In genomic region chr10:6924166-6924565, GRCh38 we compare ENCODE assay signal across 16 cellular contexts.
DNase-seq lines count a peak whose midpoint lies in the region; ATAC-seq and TF ChIP-seq lines count a peak whose summit lies in the region.
"Had no signal": no experiment of that assay in that cellular context is flagged by ENCODE, and none has a peak within 500 bp of the region (broad histone marks: within the 10 kb centered on the region; RNA-seq: fewer than 3 reads in every experiment).

No MANE protein-coding gene starts in this region.

- H3K27ac ChIP-seq in mammary epithelial cell (ENCODE audit: insufficient read depth, low read depth, low read length) (no peak overlapping the region), trophoblast cell (ENCODE audit: low read depth, low read length) (no peak overlapping the region)

- H3K9me3 ChIP-seq in mammary epithelial cell (replicated peaks; ENCODE audit: insufficient read depth, low read length) (no peaks in the 10 kb centered on the region), trophoblast cell (ENCODE audit: insufficient read depth, low read depth, low read length) (peaks cover 3% of the 10 kb centered on the region)
- H3K9me3 ChIP-seq: HAP-1, heart right ventricle had no signal

- H2BK12ac ChIP-seq in trophoblast cell (ENCODE audit: low read length), result no peak overlapping the region

- CTCF ChIA-PET in mammary epithelial cell (lab: Charles Lee; ENCODE audit: low non-redundant PET), result no interaction called here

- TF ChIP-seq CTCF in NB4 (IDR thresholded peaks at IDR 0.05; ENCODE audit: low read depth, low read length) (no peak), mammary epithelial cell (conservative IDR thresholded peaks at IDR 0.05 in 1 of 2, IDR thresholded peaks at IDR 0.05 in 1 of 2; ENCODE audit: extremely low read depth in 1 of 2, insufficient read depth in 1 of 2, low read depth in 1 of 2, low read length in 2 of 2) (no peak), endothelial cell (IDR thresholded peaks at IDR 0.05; ENCODE audit: unreplicated experiment) (no peak)

- H4K8ac ChIP-seq in trophoblast cell (ENCODE audit: low read depth, low read length), result no peak overlapping the region

- H3K9me3 Mint-ChIP-seq in effector memory CD8-positive, alpha-beta T cell, result no peaks in the 10 kb centered on the region
- no peaks in the 10 kb centered on the region for H3K9me3 Mint-ChIP-seq in endothelial cell (ENCODE audit: unreplicated experiment)
- H3K9me3 Mint-ChIP-seq: activated T-helper 17 cell treated with anti-CD3 and anti-CD28 coated beads, Interleukin-2, amount 50 U/mL, for 72 hours; CD8-positive, alpha-beta memory T cell; type B pancreatic cell had no signal

- in situ Hi-C loops in mammary epithelial cell (cut with MboI; ENCODE audit: low sequenced_read_pairs in 2 of 2), result no loop called here

- intact Hi-C loops in mammary epithelial cell (cut with micrococcal nuclease), result loop anchor here (5.0 kb wide), 1 partner anchor 198 kb away; no protein-coding TSS in a partner anchor

- H2AFZ ChIP-seq in mammary epithelial cell (ENCODE audit: low read depth, low read length) (no peak overlapping the region), trophoblast cell (ENCODE audit: insufficient read depth, low read length, poor library complexity) (no peak overlapping the region)

- dilution Hi-C loops in mammary epithelial cell (cut with HindIII; ENCODE audit: low sequenced_read_pairs), result no loop called here

- H3K4me3 ChIP-seq in NB4 (ENCODE audit: low read depth, low read length), result no peak overlapping the region
- H3K4me3 ChIP-seq in mammary epithelial cell (replicated peaks in 1 of 3; ENCODE audit: insufficient read depth in 1 of 3, low read depth in 2 of 3, low read length in 3 of 3), result no peak overlapping the region
- H3K4me3 ChIP-seq in trophoblast cell (ENCODE audit: low read depth, low read length), result no peak overlapping the region
- H3K4me3 ChIP-seq: HAP-1, heart right ventricle had no signal

- H3K4ac ChIP-seq in trophoblast cell (ENCODE audit: low read depth, low read length), result no peak overlapping the region

- no peak overlapping the region for H2AK5ac ChIP-seq in trophoblast cell (ENCODE audit: low read length)

- DNase-seq in EH (ENCODE audit: low read depth), result peak; percentile 61
- DNase-seq in NB4 (ENCODE audit: low read depth), result peak; percentile 27
- DNase-seq in mammary epithelial cell, result peak; percentile 76
- peak; percentile 79 for DNase-seq in myocyte (ENCODE audit: low read depth)
- DNase-seq in activated CD8-positive, alpha-beta memory T cell treated with anti-CD3 and anti-CD28 coated beads, Interleukin-2, amount 50 U/mL, for 48 hours, result no peak
- no peak for DNase-seq in trophoblast cell
- DNase-seq in effector memory CD8-positive, alpha-beta T cell, result no peak
- DNase-seq in endothelial cell (ENCODE audit: low spot score), result no peak
- DNase-seq: activated CD4-positive, CD25-positive, alpha-beta regulatory T cell; CD8-positive, alpha-beta memory T cell; heart right ventricle; KG1; SHP77 had no signal

- TF ChIP-seq POLR2A in NB4 (IDR thresholded peaks at IDR 0.05; ENCODE audit: extremely low read depth, insufficient read length), result no peak

- peaks cover 44 to 55% of the 10 kb centered on the region in 2 donors for H3K4me1 Mint-ChIP-seq in effector memory CD8-positive, alpha-beta T cell (ENCODE audit: low read depth in 2 of 2)
- H3K4me1 Mint-ChIP-seq in endothelial cell (ENCODE audit: unreplicated experiment), result peaks cover 14% of the 10 kb centered on the region

- peaks cover 10% of the 10 kb centered on the region for H3K36me3 Mint-ChIP-seq in effector memory CD8-positive, alpha-beta T cell (ENCODE audit: insufficient read depth)
- H3K36me3 Mint-ChIP-seq in endothelial cell (ENCODE audit: low read depth, unreplicated experiment), result no peaks in the 10 kb centered on the region
- H3K36me3 Mint-ChIP-seq: CD8-positive, alpha-beta memory T cell; type B pancreatic cell had no signal

- H3K4me2 ChIP-seq in mammary epithelial cell (ENCODE audit: insufficient read depth, low read depth, low read length) (peak overlapping the region; percentile 37), trophoblast cell (ENCODE audit: low read length) (no peak overlapping the region)

- no peak overlapping the region for H3K14ac ChIP-seq in trophoblast cell (ENCODE audit: low read length)

- no peaks in the 10 kb centered on the region for H4K20me1 ChIP-seq in mammary epithelial cell (ENCODE audit: insufficient read depth, low read length)

- H3K23ac ChIP-seq in trophoblast cell (ENCODE audit: low read length), result no peak overlapping the region

- no peak overlapping the region for H3K18ac ChIP-seq in trophoblast cell (ENCODE audit: low read length)

- H3K4me3 Mint-ChIP-seq in effector memory CD8-positive, alpha-beta T cell, result no peak overlapping the region
- H3K4me3 Mint-ChIP-seq in endothelial cell (ENCODE audit: unreplicated experiment), result no peak overlapping the region
- H3K4me3 Mint-ChIP-seq: type B pancreatic cell had no signal

- H3K27me3 Mint-ChIP-seq in effector memory CD8-positive, alpha-beta T cell, result no peaks in the 10 kb centered on the region
- peaks cover 1% of the 10 kb centered on the region for H3K27me3 Mint-ChIP-seq in endothelial cell (ENCODE audit: unreplicated experiment)
- H3K27me3 Mint-ChIP-seq: activated T-helper 17 cell treated with anti-CD3 and anti-CD28 coated beads, Interleukin-2, amount 50 U/mL, for 72 hours; CD8-positive, alpha-beta memory T cell had no signal

- no peaks in the 10 kb centered on the region for H3K79me1 ChIP-seq in trophoblast cell (ENCODE audit: low read length)

- H3K79me2 ChIP-seq in mammary epithelial cell (ENCODE audit: insufficient read depth, low read length) (no peaks in the 10 kb centered on the region), trophoblast cell (ENCODE audit: control insufficient read depth, insufficient read depth, low read length, poor library complexity) (no peaks in the 10 kb centered on the region)

- H2BK5ac ChIP-seq in trophoblast cell (ENCODE audit: low read depth, low read length, poor library complexity), result no peak overlapping the region

- H4K12ac ChIP-seq in trophoblast cell (ENCODE audit: low read depth, low read length), result no peak overlapping the region

- H3K27ac Mint-ChIP-seq in effector memory CD8-positive, alpha-beta T cell, result peak overlapping the region in 1 of 2 donors; percentile 94
- no peak overlapping the region for H3K27ac Mint-ChIP-seq in endothelial cell (ENCODE audit: unreplicated experiment)
- H3K27ac Mint-ChIP-seq: type B pancreatic cell had no signal

- no peak overlapping the region for H3K9ac ChIP-seq in mammary epithelial cell (ENCODE audit: insufficient read depth, low read length)
- H3K9ac ChIP-seq in trophoblast cell (ENCODE audit: low read length), result no peak overlapping the region

- WGBS in mammary epithelial cell (ENCODE audit: low coverage, missing lambda C conversion rate), result 12% methylated on average over 4 of the region's 4 CpGs
- WGBS in trophoblast cell (ENCODE audit: extremely low coverage, insufficient coverage, insufficient read length), result no CpG with 5 or more reads among the region's 4 CpGs

- no peak overlapping the region for H2BK120ac ChIP-seq in trophoblast cell (ENCODE audit: insufficient read depth, low read length, poor library complexity)

- H3K27me3 ChIP-seq in mammary epithelial cell (ENCODE audit: insufficient read depth, low read length), result no peaks in the 10 kb centered on the region
- no peaks in the 10 kb centered on the region for H3K27me3 ChIP-seq in trophoblast cell (ENCODE audit: insufficient read depth, low read length)

- H4K91ac ChIP-seq in trophoblast cell (ENCODE audit: low read depth, low read length), result no peak overlapping the region

- no TSS peak for BruUV-seq in mammary epithelial cell (replicated peaks; lab: Mats Ljungman, UMichigan)

- no peaks in the 10 kb centered on the region for H3K36me3 ChIP-seq in mammary epithelial cell (ENCODE audit: insufficient read depth, low read length)
- H3K36me3 ChIP-seq in trophoblast cell (ENCODE audit: control insufficient read depth in 1 of 2, insufficient read depth in 2 of 2, low read length in 2 of 2), result no peaks in the 10 kb centered on the region
- H3K36me3 ChIP-seq: HAP-1, heart right ventricle had no signal

- no peak for ATAC-seq in effector memory CD8-positive, alpha-beta T cell (replicated peaks)

- H3K4me1 ChIP-seq in mammary epithelial cell (ENCODE audit: insufficient read depth, low read length) (peaks cover 6% of the 10 kb centered on the region), trophoblast cell (ENCODE audit: control insufficient read depth in 1 of 2, insufficient read depth in 2 of 2, low read length in 2 of 2) (no peaks in the 10 kb centered on the region)

Comparison
In these comparisons a context has a peak if more than half of its experiments do, and no peak if none do; other contexts are left out.
1. DNase-seq: peak in EH (single experiment), NB4 (single experiment), mammary epithelial cell (single experiment) and myocyte (single experiment); none in activated CD8-positive, alpha-beta memory T cell treated with anti-CD3 and anti-CD28 coated beads, Interleukin-2, amount 50 U/mL, for 48 hours (single experiment), trophoblast cell (0 of 2), effector memory CD8-positive, alpha-beta T cell (0 of 3) and endothelial cell (single experiment).